15 cellular contexts compared by ENCODE assay signal in the genomic region with DNA sequence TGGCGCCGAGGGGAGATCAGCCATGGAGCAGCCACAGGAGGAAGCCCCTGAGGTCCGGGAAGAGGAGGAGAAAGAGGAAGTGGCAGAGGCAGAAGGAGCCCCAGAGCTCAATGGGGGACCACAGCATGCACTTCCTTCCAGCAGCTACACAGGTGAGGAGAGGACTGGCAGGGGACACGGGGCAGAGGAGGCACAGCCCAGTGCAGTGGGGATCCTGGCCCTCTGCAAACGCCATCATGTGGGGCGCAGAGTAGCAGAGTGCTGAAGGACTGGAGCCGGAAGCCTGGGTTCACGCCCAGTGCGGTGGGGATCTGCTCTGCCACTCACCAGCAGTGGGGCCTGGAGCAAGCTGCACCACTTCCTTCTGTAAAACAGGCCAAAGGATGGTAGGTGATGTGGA. TPM values are rescaled to one million over a fixed set of nuclear protein-coding genes. Genes with fewer than 3 reads are reported as not detected.
DNase-seq lines count a peak whose midpoint lies in the region; ATAC-seq lines count a peak whose summit lies in the region.
"Had no signal": no experiment of that assay in that cellular context is flagged by ENCODE, and none has a peak within 500 bp of the region (broad histone marks: within the 10 kb centered on the region; RNA-seq: fewer than 3 reads in every experiment).

No MANE protein-coding gene starts in this region.

- peaks cover 34% of the 10 kb centered on the region for H3K4me1 Mint-ChIP-seq in activated T-cell treated with anti-CD3 and anti-CD28 coated beads, Interleukin-2, amount 50 U/mL, for 72 hours (ENCODE audit: low read depth)

- H3K14ac ChIP-seq in neuronal stem cell (ENCODE audit: low read length): no peak overlapping the region

- H2BK5ac ChIP-seq in neuronal stem cell (ENCODE audit: low read length): no peak overlapping the region

- no peak overlapping the region for H3K23ac ChIP-seq in neuronal stem cell (ENCODE audit: low read depth, low read length, poor library complexity)

- no peak overlapping the region for H3K27ac ChIP-seq in neuronal stem cell (replicated peaks; ENCODE audit: low read length)
- H3K27ac ChIP-seq: psoas muscle, uterus, VCaP had no signal

- H4K8ac ChIP-seq in neuronal stem cell (ENCODE audit: low read depth, low read length): peak overlapping the region; percentile 58

- H3K36me3 Mint-ChIP-seq in activated T-cell treated with anti-CD3 and anti-CD28 coated beads, Interleukin-2, amount 50 U/mL, for 72 hours (ENCODE audit: insufficient read depth in 2 of 2): peaks cover 6 to 8% of the 10 kb centered on the region in 2 donors
- H3K36me3 Mint-ChIP-seq in activated naive CD4-positive, alpha-beta T cell treated with anti-CD3 and anti-CD28 coated beads, Interleukin-2, amount 50 U/mL, for 72 hours: peaks cover 6 to 7% of the 10 kb centered on the region in 2 donors

- peak; percentile 43 to 45 for ATAC-seq in activated T-cell treated with anti-CD3 and anti-CD28 coated beads, Interleukin-2, amount 50 U/mL, for 72 hours (replicated peaks in 1 of 2)
- peak in 1 of 2 donors; percentile 33 for ATAC-seq in activated naive CD4-positive, alpha-beta T cell treated with anti-CD3 and anti-CD28 coated beads, Interleukin-2, amount 50 U/mL, for 72 hours
- ATAC-seq in HG03097 (IDR thresholded peaks at IDR 0.05; ENCODE audit: low FRiP score, unreplicated experiment) (no peak), GM19324 (IDR thresholded peaks at IDR 0.05; ENCODE audit: low FRiP score, unreplicated experiment) (no peak)
- ATAC-seq: psoas muscle had no signal

- peaks cover 0 to 2% (median 0%) of the 10 kb centered on the region in 3 experiments for H3K27me3 ChIP-seq in neuronal stem cell (ENCODE audit: control insufficient read depth in 3 of 3, insufficient read depth in 3 of 3, low read depth in 1 of 3, low read length in 3 of 3)
- H3K27me3 ChIP-seq: uterus had no signal

- H3K9me3 ChIP-seq in neuronal stem cell (replicated peaks in 1 of 2; ENCODE audit: control insufficient read depth in 2 of 2, insufficient read depth in 1 of 2, low read depth in 1 of 2, low read length in 2 of 2): no peaks in the 10 kb centered on the region
- H3K9me3 ChIP-seq: psoas muscle, uterus had no signal

- no peak overlapping the region for H4K91ac ChIP-seq in neuronal stem cell (ENCODE audit: low read depth, low read length, poor library complexity)

- no peak overlapping the region for H2BK12ac ChIP-seq in neuronal stem cell (ENCODE audit: low read length)

- H2AFZ ChIP-seq in neuronal stem cell (ENCODE audit: low read length): no peak overlapping the region

- no peak overlapping the region for H3K4me3 ChIP-seq in neuronal stem cell (ENCODE audit: low read length in 2 of 2)
- H3K4me3 ChIP-seq: psoas muscle, uterus had no signal

- H3K4me1 ChIP-seq in neuronal stem cell (ENCODE audit: control insufficient read depth in 2 of 2, insufficient read depth in 1 of 2, low read depth in 1 of 2, low read length in 2 of 2): peaks cover 3 to 4% of the 10 kb centered on the region in 2 donors
- H3K4me1 ChIP-seq: uterus had no signal

- H3K79me1 ChIP-seq in neuronal stem cell (ENCODE audit: low read depth, low read length): no peaks in the 10 kb centered on the region

- H3K27ac Mint-ChIP-seq in activated T-cell treated with anti-CD3 and anti-CD28 coated beads, Interleukin-2, amount 50 U/mL, for 72 hours: no peak overlapping the region
- peak overlapping the region; percentile 32 to 85 for H3K27ac Mint-ChIP-seq in activated naive CD4-positive, alpha-beta T cell treated with anti-CD3 and anti-CD28 coated beads, Interleukin-2, amount 50 U/mL, for 72 hours

- peaks cover 9 to 31% of the 10 kb centered on the region in 2 donors for H3K36me3 ChIP-seq in neuronal stem cell (replicated peaks in 1 of 2; ENCODE audit: control insufficient read depth in 2 of 2, insufficient read depth in 2 of 2, low read length in 2 of 2)
- H3K36me3 ChIP-seq: uterus had no signal

- no peak overlapping the region for H3K4ac ChIP-seq in neuronal stem cell (ENCODE audit: low read length)

- no peak for DNase-seq in activated T-cell treated with anti-CD3 and anti-CD28 coated beads, Interleukin-2, amount 50 U/mL, for 72 hours
- no peak for DNase-seq in activated T-cell treated with anti-CD3 and anti-CD28 coated beads, Interleukin-2, amount 50 U/mL, for 48 hours
- DNase-seq in MV-4-11 (lab: John Stamatoyannopoulos, UW) (peak; percentile 18), neuronal stem cell (ENCODE audit: low spot score) (no peak), NCI-H510A treated with DMSO at 0.1 percent for 48 hours (lab: John Stamatoyannopoulos, UW) (no peak)
- no peak for DNase-seq in activated naive CD4-positive, alpha-beta T cell treated with anti-CD3 and anti-CD28 coated beads, Interleukin-2, amount 50 U/mL, for 72 hours (ENCODE audit: low spot score in 2 of 2)
- DNase-seq: caudate nucleus, DMS79, NCI-H748 treated with DMSO at 0.1 percent for 48 hours, psoas muscle, SHP77 treated with DMSO at 0.1 percent for 48 hours, uterus had no signal

- H3K27me3 Mint-ChIP-seq in activated T-cell treated with anti-CD3 and anti-CD28 coated beads, Interleukin-2, amount 50 U/mL, for 72 hours (ENCODE audit: low read depth): no peaks in the 10 kb centered on the region

- H2BK15ac ChIP-seq in neuronal stem cell (ENCODE audit: low read length): no peak overlapping the region

- H3K9ac ChIP-seq in neuronal stem cell (ENCODE audit: low read depth, low read length, poor library complexity): peak overlapping the region; percentile 80

- no peaks in the 10 kb centered on the region for H3K9me3 Mint-ChIP-seq in activated T-cell treated with anti-CD3 and anti-CD28 coated beads, Interleukin-2, amount 50 U/mL, for 72 hours
- no peaks in the 10 kb centered on the region for H3K9me3 Mint-ChIP-seq in activated naive CD4-positive, alpha-beta T cell treated with anti-CD3 and anti-CD28 coated beads, Interleukin-2, amount 50 U/mL, for 72 hours

- no peak overlapping the region for H3K18ac ChIP-seq in neuronal stem cell (ENCODE audit: low read length)

- no CpG with 5 or more reads among the region's 9 CpGs for WGBS in neuronal stem cell (ENCODE audit: extremely low coverage in 2 of 2, insufficient read length in 2 of 2, insufficient replicate concordance in 1 of 2), 2 donors

- no peak overlapping the region for H2BK120ac ChIP-seq in neuronal stem cell (ENCODE audit: low read depth, low read length)

- no peak overlapping the region for H2AK5ac ChIP-seq in neuronal stem cell (ENCODE audit: low read depth, low read length)

- H3K4me2 ChIP-seq in neuronal stem cell (ENCODE audit: insufficient read depth, low read length, poor library complexity, severe bottlenecking): no peak overlapping the region

- H3K4me3 Mint-ChIP-seq in activated T-cell treated with anti-CD3 and anti-CD28 coated beads, Interleukin-2, amount 50 U/mL, for 72 hours: peak overlapping the region in 1 of 2 donors; percentile 35

RNA-seq across cellular contexts. Expression of a gene that starts 41.1 kb away (rescaled TPM):
- total RNA-seq in activated T-cell treated with anti-CD3 and anti-CD28 coated beads, Interleukin-2, amount 50 U/mL, for 72 hours: 10 to 100 TPM; 22.0 to 27.2 TPM
- 10 to 100 TPM; 14.3 to 14.7 TPM for total RNA-seq in activated naive CD4-positive, alpha-beta T cell treated with anti-CD3 and anti-CD28 coated beads, Interleukin-2, amount 50 U/mL, for 72 hours
- 8.9 TPM for polyA plus RNA-seq in neuronal stem cell (2013, experiment 1 of 2)
- polyA plus RNA-seq in neuronal stem cell (2013, experiment 2 of 2): 8.3 TPM

RNA-seq across cellular contexts. Expression of a gene that starts 57.1 kb away (rescaled TPM):
- 1,000 to 10,000 TPM; 2,353 to 2,363 TPM for total RNA-seq in activated T-cell treated with anti-CD3 and anti-CD28 coated beads, Interleukin-2, amount 50 U/mL, for 72 hours
- total RNA-seq in activated naive CD4-positive, alpha-beta T cell treated with anti-CD3 and anti-CD28 coated beads, Interleukin-2, amount 50 U/mL, for 72 hours: 1,000 to 10,000 TPM; 1,700 to 2,159 TPM
- 2,893 TPM for polyA plus RNA-seq in neuronal stem cell (2013, experiment 1 of 2)
- 2,832 TPM for polyA plus RNA-seq in neuronal stem cell (2013, experiment 2 of 2)

Comparison
In these comparisons a context has a peak if more than half of its experiments do, and no peak if none do; other contexts are left out.
1. ATAC-seq: peak in activated T-cell treated with anti-CD3 and anti-CD28 coated beads, Interleukin-2, amount 50 U/mL, for 72 hours (2 of 2); none in HG03097 (single experiment) and GM19324 (single experiment).